Comparison of ENCODE assay signal across 8 cellular contexts in genomic region chr5:38556115-38556598, GRCh38. TPM values are rescaled to one million over a fixed set of nuclear protein-coding genes. Genes with fewer than 3 reads are reported as not detected.
DNase-seq lines count a peak whose midpoint lies in the region; ATAC-seq and TF ChIP-seq lines count a peak whose summit lies in the region.

No MANE protein-coding gene starts in this region.

- H3K9me3 ChIP-seq in mesenchymal stem cell (ENCODE audit: control insufficient read depth, low read length) (no peaks in the 10 kb centered on the region), uterus (no peaks in the 10 kb centered on the region)

- H3K4me2 ChIP-seq in KMS-11 (peak overlapping the region; percentile 73), mesenchymal stem cell (ENCODE audit: low read length, poor library complexity, severe bottlenecking) (peak overlapping the region; percentile 80)

- H2BK5ac ChIP-seq in mesenchymal stem cell (ENCODE audit: low read depth, low read length, poor library complexity, severe bottlenecking): peak overlapping the region; percentile 51

- H3K79me1 ChIP-seq in mesenchymal stem cell (replicated peaks; ENCODE audit: low read length, poor library complexity, severe bottlenecking): peaks cover 14% of the 10 kb centered on the region

- peak overlapping the region in 1 of 2 experiments; percentile 26 for H3K14ac ChIP-seq in mesenchymal stem cell (ENCODE audit: low read length in 2 of 2)

- H3K4me1 ChIP-seq in KMS-11 (ENCODE audit: low read depth, poor library complexity, severe bottlenecking): peaks cover 10% of the 10 kb centered on the region
- peaks cover 6% of the 10 kb centered on the region for H3K4me1 ChIP-seq in mesenchymal stem cell (ENCODE audit: control insufficient read depth, insufficient read depth, low read depth, low read length)
- H3K4me1 ChIP-seq in uterus: no peaks in the 10 kb centered on the region

- H4K91ac ChIP-seq in mesenchymal stem cell (ENCODE audit: low read length): peak overlapping the region; percentile 83

- H2AK5ac ChIP-seq in mesenchymal stem cell (ENCODE audit: low read length, severe bottlenecking): no peak overlapping the region

- H2AFZ ChIP-seq in KMS-11 (ENCODE audit: low read depth): peak overlapping the region; percentile 61
- H2AFZ ChIP-seq in mesenchymal stem cell (ENCODE audit: low read depth, low read length): peak overlapping the region; percentile 23

- TF ChIP-seq POLR2A in uterus (IDR thresholded peaks at IDR 0.05): peak; percentile 62 to 85

- peaks cover 8% of the 10 kb centered on the region; the same call in 1 of the 2 replicates for H3K27me3 ChIP-seq in KMS-11 (ENCODE audit: insufficient read depth, low read depth)
- no peaks in the 10 kb centered on the region for H3K27me3 ChIP-seq in mesenchymal stem cell (ENCODE audit: control insufficient read depth in 1 of 2, insufficient read depth in 1 of 2, low read length in 2 of 2)
- no peaks in the 10 kb centered on the region for H3K27me3 ChIP-seq in uterus

- DNase-seq in caudate nucleus (lab: John Stamatoyannopoulos, UW) (peak in 2 of 61 donors; percentile 49 to 60), mesenchymal stem cell (no peak), uterus (no peak), NCI-H446 treated with DMSO at 0.1 percent for 48 hours (lab: John Stamatoyannopoulos, UW) (no peak), GM13977 (ENCODE audit: low spot score) (no peak)
- DNase-seq in stimulated activated CD4-positive, alpha-beta T cell treated with anti-CD3 and anti-CD28 coated beads, Interleukin-4, amount 100 ng/mL, for 1 hour: no peak

- H3K79me2 ChIP-seq in KMS-11 (ENCODE audit: insufficient read depth, low read depth): no peaks in the 10 kb centered on the region

- H3K4me3 ChIP-seq in KMS-11 (IDR thresholded peaks at IDR 0.05; ENCODE audit: insufficient read depth, low read depth, low read length) (no peak overlapping the region), mesenchymal stem cell (ENCODE audit: insufficient read depth in 1 of 2, low read depth in 1 of 2, low read length in 2 of 2) (peak overlapping the region; percentile 84 to 88), uterus (peak overlapping the region; percentile 80 to 97)

- H3K9ac ChIP-seq in KMS-11: no peak overlapping the region
- H3K9ac ChIP-seq in mesenchymal stem cell (ENCODE audit: low read length): peak overlapping the region; percentile 90

- under 1% methylated on average over 25 of the region's 67 CpGs for WGBS in mesenchymal stem cell

- no peaks in the 10 kb centered on the region for H3K36me3 ChIP-seq in KMS-11 (ENCODE audit: insufficient read depth)
- peaks cover 0 to 1% of the 10 kb centered on the region in 2 experiments for H3K36me3 ChIP-seq in mesenchymal stem cell (ENCODE audit: control insufficient read depth in 1 of 2, insufficient read depth in 2 of 2, low read depth in 1 of 2, low read length in 2 of 2)
- H3K36me3 ChIP-seq in uterus: no peaks in the 10 kb centered on the region

- no peak overlapping the region for H2BK12ac ChIP-seq in mesenchymal stem cell (ENCODE audit: low read length in 2 of 2)

- ATAC-seq in GM21390 (IDR thresholded peaks at IDR 0.05; ENCODE audit: unreplicated experiment): peak; percentile 47

- H2BK15ac ChIP-seq in mesenchymal stem cell (ENCODE audit: low read depth, poor library complexity, severe bottlenecking): peak overlapping the region; percentile 73

- intact Hi-C loops in uterus (cut with DNase I; ENCODE audit: low total_unique reads): no loop called here

- in situ Hi-C loops in GM13977 (cut with MboI; ENCODE audit: low pct_unique_long_range_greater_than_20kb, low sequenced_read_pairs, unreplicated experiment): no loop called here

- peak overlapping the region; percentile 44 to 92 for H3K18ac ChIP-seq in mesenchymal stem cell (ENCODE audit: low read depth in 1 of 2, low read length in 2 of 2)

- H4K8ac ChIP-seq in mesenchymal stem cell (ENCODE audit: low read length): peak overlapping the region; percentile 72

- H3K23ac ChIP-seq in mesenchymal stem cell (ENCODE audit: low read length in 2 of 2): peak overlapping the region in 1 of 2 experiments; percentile 66

- H3K27ac ChIP-seq in KMS-11 (no peak overlapping the region), caudate nucleus (ENCODE audit: low read depth, low read length) (peak overlapping the region; percentile 79), mesenchymal stem cell (ENCODE audit: low read length, poor library complexity, severe bottlenecking) (no peak overlapping the region), uterus (peak overlapping the region; percentile 99 to 100)

- peak overlapping the region; percentile 54 to 81 for H3K4ac ChIP-seq in mesenchymal stem cell (ENCODE audit: low read depth in 1 of 2, low read length in 2 of 2)

- TF ChIP-seq CTCF in KMS-11 (conservative IDR thresholded peaks at IDR 0.05; ENCODE audit: low read depth, low read length) (no peak), uterus (IDR thresholded peaks at IDR 0.05) (no peak), GM13977 (IDR thresholded peaks at IDR 0.05; ENCODE audit: extremely low read depth, insufficient read depth, missing control alignments) (no peak)

- no peaks in the 10 kb centered on the region for H4K20me1 ChIP-seq in KMS-11 (ENCODE audit: insufficient read depth)

- H2BK120ac ChIP-seq in mesenchymal stem cell (ENCODE audit: low read depth, low read length): peak overlapping the region; percentile 98

RNA-seq across cellular contexts. Expression of gene LIFR, which starts 0.3 kb away (rescaled TPM):
- polyA plus RNA-seq in mesenchymal stem cell (2013, experiment 1 of 2): 61.7 TPM
- polyA plus RNA-seq in mesenchymal stem cell (2013, experiment 2 of 2): 62.0 TPM
- 100 to 1,000 TPM; 141 to 310 (median 232) TPM for total RNA-seq in uterus

Comparison
In these comparisons a context has a peak if more than half of its experiments do, and no peak if none do; other contexts are left out.
1. H3K27ac ChIP-seq: peak in caudate nucleus (single experiment) and uterus (2 of 2); none in KMS-11 (single experiment) and mesenchymal stem cell (single experiment).